In genomic region chr22:26508148-26508547, GRCh38 we compare ENCODE assay signal across 33 cellular contexts.
"Had no signal": no experiment of that assay in that cellular context is flagged by ENCODE, and none has a peak within 500 bp of the region (broad histone marks: within the 10 kb centered on the region; RNA-seq: fewer than 3 reads in every experiment).

No MANE protein-coding gene starts in this region.

- FAIRE-seq: astrocyte, bronchial epithelial cell had no signal

- H3K27ac ChIP-seq: adrenal gland, ascending aorta, body of pancreas, brain microvascular endothelial cell, breast epithelium, cardiac muscle cell had no signal

- H3K4me3 ChIP-seq: adrenal gland, ascending aorta, body of pancreas, breast epithelium, cardiac muscle cell had no signal

- DNase-seq: activated effector memory CD4-positive, alpha-beta T cell treated with anti-CD3 and anti-CD28 coated beads, Interleukin-2, amount 50 U/mL, for 16 hours; activated effector memory CD4-positive, alpha-beta T cell treated with Interleukin-2 at 50 U/mL for 16 hours; activated gamma-delta T cell; activated gamma-delta T cell treated with Interleukin-2 at 50 U/mL for 16 hours; activated naive CD4-positive, alpha-beta T cell; activated naive CD4-positive, alpha-beta T cell treated with anti-CD3 and anti-CD28 coated beads for 36 hours; activated naive CD4-positive, alpha-beta T cell treated with anti-CD3 and anti-CD28 coated beads, Interleukin-2, amount 10 ng/mL, durations not matched to agents 7 days and 5 days; activated naive CD4-positive, alpha-beta T cell treated with anti-CD3 and anti-CD28 coated beads, Interleukin-2, amount 50 U/mL, for 16 hours; activated naive CD4-positive, alpha-beta T cell treated with Interleukin-2 at 50 U/mL for 16 hours; activated naive CD8-positive, alpha-beta T cell treated with anti-CD3 and anti-CD28 coated beads for 36 hours; activated naive CD8-positive, alpha-beta T cell treated with anti-CD3 and anti-CD28 coated beads, Interleukin-2, amount 50 U/mL, for 24 hours; activated T-cell treated with anti-CD3 and anti-CD28 coated beads, Interleukin-2, amount 50 U/mL, for 1 hour; activated T-cell treated with anti-CD3 and anti-CD28 coated beads, Interleukin-2, amount 50 U/mL, for 24 hours; activated T-cell treated with anti-CD3 and anti-CD28 coated beads, Interleukin-2, amount 50 U/mL, for 4 hours; activated T-cell treated with anti-CD3 and anti-CD28 coated beads, Interleukin-2, amount 50 U/mL, for 48 hours; activated T-cell treated with anti-CD3 and anti-CD28 coated beads, Interleukin-2, amount 50 U/mL, for 72 hours; adrenal gland; amniotic stem cell; amygdala; anterior cingulate cortex; aorta; body of pancreas; brain microvascular endothelial cell; caudate nucleus; central memory CD4-positive, alpha-beta T cell; cerebellar nuclear complex had no signal

- ATAC-seq: activated naive CD4-positive, alpha-beta T cell treated with anti-CD3 and anti-CD28 coated beads, Interleukin-2, amount 50 U/mL, for 72 hours; activated naive CD8-positive, alpha-beta T cell treated with anti-CD3 and anti-CD28 coated beads, Interleukin-2, amount 50 U/mL, for 24 hours; activated T-cell treated with anti-CD3 and anti-CD28 coated beads, Interleukin-2, amount 50 U/mL, for 4 hours; activated T-cell treated with anti-CD3 and anti-CD28 coated beads, Interleukin-2, amount 50 U/mL, for 72 hours; activated T-helper 17 cell treated with anti-CD3 and anti-CD28 coated beads, Interleukin-2, amount 50 U/mL, for 72 hours; body of pancreas had no signal

- H3K27me3 ChIP-seq: adrenal gland, ascending aorta, body of pancreas, brain microvascular endothelial cell, breast epithelium, cardiac muscle cell had no signal

- H3K9me3 ChIP-seq: adrenal gland, ascending aorta, body of pancreas, breast epithelium had no signal
